ENCODE assay signal across 22 cellular contexts in the genomic region with DNA sequence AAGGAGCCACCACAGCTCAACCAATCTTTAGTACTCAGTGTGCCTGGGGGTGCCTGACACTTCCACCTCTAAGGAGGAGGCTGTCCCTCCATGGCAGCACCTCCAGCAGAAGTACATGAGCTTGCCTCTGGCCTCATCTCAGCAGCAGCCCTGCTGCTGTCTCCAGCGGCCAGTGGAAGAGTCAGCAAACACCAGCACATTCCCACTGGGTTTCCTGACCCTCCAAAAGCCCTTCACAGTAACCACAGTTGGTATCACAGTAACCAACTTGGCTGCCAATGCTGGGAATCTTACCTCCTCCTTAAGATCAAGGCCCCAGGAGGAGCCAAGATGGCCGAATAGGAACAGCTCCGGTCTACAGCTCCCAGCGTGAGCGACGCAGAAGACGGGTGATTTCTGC. TPM values are rescaled to one million over a fixed set of nuclear protein-coding genes. Genes with fewer than 3 reads are reported as not detected.
DNase-seq lines count a peak whose midpoint lies in the region; ATAC-seq and TF ChIP-seq lines count a peak whose summit lies in the region.
"Had no signal": no experiment of that assay in that cellular context is flagged by ENCODE, and none has a peak within 500 bp of the region (broad histone marks: within the 10 kb centered on the region; RNA-seq: fewer than 3 reads in every experiment).

No MANE protein-coding gene starts in this region.

- DNase-seq in activated CD8-positive, alpha-beta T cell treated with anti-CD3 and anti-CD28 coated beads for 36 hours = no peak
- DNase-seq in activated CD8-positive, alpha-beta T cell treated with anti-CD3 and anti-CD28 coated beads, Interleukin-2, amount 10 ng/mL, durations not matched to agents 7 days and 5 days = no peak
- no peak for DNase-seq in WTC11 (ENCODE audit: low spot score)
- DNase-seq in mesendoderm = peak; percentile 36
- DNase-seq in upper lobe of right lung = no peak
- DNase-seq in NCI-H1417 (lab: John Stamatoyannopoulos, UW) = no peak
- DNase-seq in stimulated activated CD4-positive, alpha-beta T cell treated with anti-CD3 and anti-CD28 coated beads, Interleukin-12 subunit alpha, Interleukin-12 subunit beta, amount 100 ng/mL, for 4 hours = no peak
- DNase-seq: 8988T, GF-D8, NCI-H1417 treated with DMSO at 0.1 percent for 48 hours, NCI-H187 treated with DMSO at 0.1 percent for 48 hours, NCI-H226, NCI-H524 treated with DMSO at 0.1 percent for 48 hours, PC-9, SIG-M5 had no signal

- H3K27ac Mint-ChIP-seq in activated CD8-positive, alpha-beta T cell treated with anti-CD3 and anti-CD28 coated beads for 36 hours = no peak overlapping the region
- H3K27ac Mint-ChIP-seq in activated CD8-positive, alpha-beta T cell treated with anti-CD3 and anti-CD28 coated beads, Interleukin-2, amount 10 ng/mL, durations not matched to agents 7 days and 5 days = no peak overlapping the region
- H3K27ac Mint-ChIP-seq in WTC11 = no peak overlapping the region

- H3K79me1 ChIP-seq in mesendoderm (ENCODE audit: low read length) = no peaks in the 10 kb centered on the region

- H3K36me3 Mint-ChIP-seq in activated CD8-positive, alpha-beta T cell treated with anti-CD3 and anti-CD28 coated beads for 36 hours (ENCODE audit: low read depth) = no peaks in the 10 kb centered on the region
- H3K36me3 Mint-ChIP-seq in activated CD8-positive, alpha-beta T cell treated with anti-CD3 and anti-CD28 coated beads, Interleukin-2, amount 10 ng/mL, durations not matched to agents 7 days and 5 days (ENCODE audit: low read depth) = no peaks in the 10 kb centered on the region
- H3K36me3 Mint-ChIP-seq in WTC11 = peaks cover 4% of the 10 kb centered on the region; the same call in 1 of the 2 replicates
- H3K36me3 Mint-ChIP-seq: CD14-positive monocyte had no signal

- no peak overlapping the region for H2BK5ac ChIP-seq in mesendoderm (ENCODE audit: low read length)

- WGBS in mesendoderm (ENCODE audit: extremely low coverage, insufficient coverage, low lambda C conversion rate) = no CpG with 5 or more reads among the region's 7 CpGs

- H3K27ac ChIP-seq in mesendoderm (ENCODE audit: low read depth, low read length) (no peak overlapping the region), upper lobe of right lung (no peak overlapping the region)
- H3K27ac ChIP-seq: KMS-11, PC-9, RWPE1 had no signal

- H3K79me2 ChIP-seq in mesendoderm (ENCODE audit: control insufficient read depth, insufficient read depth, low read length) = no peaks in the 10 kb centered on the region

- peak overlapping the region; percentile 9 for H3K4me2 ChIP-seq in mesendoderm (ENCODE audit: low read length)
- H3K4me2 ChIP-seq: KMS-11, PC-9 had no signal

- peaks cover 16% of the 10 kb centered on the region for H3K27me3 Mint-ChIP-seq in activated CD8-positive, alpha-beta T cell treated with anti-CD3 and anti-CD28 coated beads for 36 hours
- peaks cover 6% of the 10 kb centered on the region for H3K27me3 Mint-ChIP-seq in activated CD8-positive, alpha-beta T cell treated with anti-CD3 and anti-CD28 coated beads, Interleukin-2, amount 10 ng/mL, durations not matched to agents 7 days and 5 days (ENCODE audit: low read depth)
- peaks cover 38% of the 10 kb centered on the region for H3K27me3 Mint-ChIP-seq in WTC11 (ENCODE audit: low read depth)

- TF ChIP-seq CTCF in activated CD8-positive, alpha-beta T cell treated with anti-CD3 and anti-CD28 coated beads for 36 hours (IDR thresholded peaks at IDR 0.05) = no peak
- TF ChIP-seq CTCF in WTC11 (IDR thresholded peaks at IDR 0.05) (no peak), upper lobe of right lung (IDR thresholded peaks at IDR 0.05) (no peak)

- ATAC-seq in activated CD8-positive, alpha-beta T cell treated with anti-CD3 and anti-CD28 coated beads for 36 hours = no peak
- ATAC-seq in activated CD8-positive, alpha-beta T cell treated with anti-CD3 and anti-CD28 coated beads, Interleukin-2, amount 10 ng/mL, durations not matched to agents 7 days and 5 days = no peak
- ATAC-seq in WTC11 (no peak), upper lobe of right lung (peak; percentile 55), HG03439 (IDR thresholded peaks at IDR 0.05; ENCODE audit: unreplicated experiment) (no peak)
- ATAC-seq: GM12878, HCT116, HepG2 had no signal

- intact Hi-C loops in activated CD8-positive, alpha-beta T cell treated with anti-CD3 and anti-CD28 coated beads for 36 hours (cut with micrococcal nuclease) = no loop called here
- intact Hi-C loops in upper lobe of right lung (cut with DNase I) = no loop called here

- H3K9ac ChIP-seq in mesendoderm (ENCODE audit: low read length) = peak overlapping the region; percentile 16
- H3K9ac ChIP-seq: KMS-11 had no signal

- no peak overlapping the region for H3K4ac ChIP-seq in mesendoderm (ENCODE audit: low read depth, low read length)

- H3K23ac ChIP-seq in mesendoderm (ENCODE audit: low read length) = no peak overlapping the region

- no peak overlapping the region for H3K18ac ChIP-seq in mesendoderm (ENCODE audit: low read length)

- H2BK15ac ChIP-seq in mesendoderm (replicated peaks; ENCODE audit: low read depth) = no peak overlapping the region

- H3K9me3 Mint-ChIP-seq in activated CD8-positive, alpha-beta T cell treated with anti-CD3 and anti-CD28 coated beads for 36 hours = no peaks in the 10 kb centered on the region
- no peaks in the 10 kb centered on the region for H3K9me3 Mint-ChIP-seq in activated CD8-positive, alpha-beta T cell treated with anti-CD3 and anti-CD28 coated beads, Interleukin-2, amount 10 ng/mL, durations not matched to agents 7 days and 5 days (ENCODE audit: insufficient read depth)
- H3K9me3 Mint-ChIP-seq in WTC11 = peaks cover 5% of the 10 kb centered on the region

- no peak overlapping the region for H4K8ac ChIP-seq in mesendoderm (ENCODE audit: low read depth, low read length)

- peak overlapping the region; percentile 47 for H3K56ac ChIP-seq in mesendoderm (ENCODE audit: low read length)

- no peaks in the 10 kb centered on the region for H3K36me3 ChIP-seq in mesendoderm (ENCODE audit: control insufficient read depth, insufficient read depth, low read length)
- no peaks in the 10 kb centered on the region for H3K36me3 ChIP-seq in upper lobe of right lung

- no peak overlapping the region for H4K5ac ChIP-seq in mesendoderm (ENCODE audit: low read length)

- no peak overlapping the region for H2AK5ac ChIP-seq in mesendoderm (ENCODE audit: low read length)

- H3K4me1 ChIP-seq in mesendoderm (ENCODE audit: control insufficient read depth, low read depth, low read length) (no peaks in the 10 kb centered on the region), upper lobe of right lung (no peaks in the 10 kb centered on the region)

- POLR2A ChIA-PET in activated CD8-positive, alpha-beta T cell treated with anti-CD3 and anti-CD28 coated beads for 36 hours (lab: Charles Lee) = interaction anchor here (0.6 kb wide), 1 partner anchor 76 kb away, joined by 4 read pairs; no protein-coding TSS in a partner anchor
- POLR2A ChIA-PET in activated CD8-positive, alpha-beta T cell treated with anti-CD3 and anti-CD28 coated beads, Interleukin-2, amount 10 ng/mL, durations not matched to agents 7 days and 5 days (lab: Charles Lee) = no interaction called here
- POLR2A ChIA-PET in WTC11 (lab: Charles Lee) = no interaction called here

- H3K27me3 ChIP-seq in mesendoderm (ENCODE audit: insufficient read depth, low read length, poor library complexity) (no peaks in the 10 kb centered on the region), upper lobe of right lung (no peaks in the 10 kb centered on the region)

- no peaks in the 10 kb centered on the region for H3K9me3 ChIP-seq in upper lobe of right lung

- H2BK120ac ChIP-seq in mesendoderm (ENCODE audit: low read depth, low read length) = no peak overlapping the region

- no peaks in the 10 kb centered on the region for H3K4me1 Mint-ChIP-seq in activated CD8-positive, alpha-beta T cell treated with anti-CD3 and anti-CD28 coated beads for 36 hours (ENCODE audit: low read depth)
- no peaks in the 10 kb centered on the region for H3K4me1 Mint-ChIP-seq in activated CD8-positive, alpha-beta T cell treated with anti-CD3 and anti-CD28 coated beads, Interleukin-2, amount 10 ng/mL, durations not matched to agents 7 days and 5 days (ENCODE audit: low read depth)
- peaks cover 17% of the 10 kb centered on the region for H3K4me1 Mint-ChIP-seq in WTC11
- H3K4me1 Mint-ChIP-seq: CD14-positive monocyte had no signal

- no peak overlapping the region for H3K4me3 ChIP-seq in mesendoderm (ENCODE audit: low read length)
- no peak overlapping the region for H3K4me3 ChIP-seq in upper lobe of right lung
- H3K4me3 ChIP-seq: GM12878, PC-9 had no signal

- CTCF ChIA-PET in activated CD8-positive, alpha-beta T cell treated with anti-CD3 and anti-CD28 coated beads for 36 hours (lab: Charles Lee) = no interaction called here
- CTCF ChIA-PET in activated CD8-positive, alpha-beta T cell treated with anti-CD3 and anti-CD28 coated beads, Interleukin-2, amount 10 ng/mL, durations not matched to agents 7 days and 5 days (lab: Charles Lee) = no interaction called here
- CTCF ChIA-PET in WTC11 (lab: Charles Lee) = interaction anchor here (0.9 kb wide), 1 partner anchor 28 kb away, joined by 5 read pairs; no protein-coding TSS in a partner anchor

- peak overlapping the region; percentile 21 for H3K4me3 Mint-ChIP-seq in activated CD8-positive, alpha-beta T cell treated with anti-CD3 and anti-CD28 coated beads for 36 hours
- H3K4me3 Mint-ChIP-seq in activated CD8-positive, alpha-beta T cell treated with anti-CD3 and anti-CD28 coated beads, Interleukin-2, amount 10 ng/mL, durations not matched to agents 7 days and 5 days = no peak overlapping the region
- peak overlapping the region; percentile 46 for H3K4me3 Mint-ChIP-seq in WTC11
- H3K4me3 Mint-ChIP-seq: CD14-positive monocyte had no signal

TF ChIP-seq in WTC11, 78 proteins besides CTCF, POLR2A, EP300 and RAD21:
- TF ChIP-seq, protein P1, sequence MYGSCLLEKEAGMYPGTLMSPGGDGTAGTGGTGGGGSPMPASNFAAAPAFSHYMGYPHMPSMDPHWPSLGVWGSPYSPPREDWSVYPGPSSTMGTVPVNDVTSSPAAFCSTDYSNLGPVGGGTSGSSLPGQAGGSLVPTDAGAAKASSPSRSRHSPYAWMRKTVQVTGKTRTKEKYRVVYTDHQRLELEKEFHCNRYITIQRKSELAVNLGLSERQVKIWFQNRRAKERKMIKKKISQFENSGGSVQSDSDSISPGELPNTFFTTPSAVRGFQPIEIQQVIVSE (CRISPR knock-in tag; IDR thresholded peaks at IDR 0.05; ENCODE audit: borderline replicate concordance) = no peak
- no peak for TF ChIP-seq NFYB (CRISPR knock-in tag; conservative IDR thresholded peaks at IDR 0.05; ENCODE audit: low read depth)
TF ChIP-seq in WTC11: peak in this region for 0.

RNA-seq across cellular contexts. Expression of a gene that starts 29.4 kb away (rescaled TPM):
- not detected for total RNA-seq in activated CD8-positive, alpha-beta T cell treated with anti-CD3 and anti-CD28 coated beads for 36 hours
- total RNA-seq in activated CD8-positive, alpha-beta T cell treated with anti-CD3 and anti-CD28 coated beads, Interleukin-2, amount 10 ng/mL, durations not matched to agents 7 days and 5 days = not detected
- total RNA-seq in WTC11 (2021) (5.0 to 6.6 TPM (median 6.1 TPM) in 3 replicates), upper lobe of right lung (0.67 TPM)
- 1.9 TPM for polyA plus RNA-seq in mesendoderm (2013, experiment 1 of 2)
- 1.9 TPM for polyA plus RNA-seq in mesendoderm (2013, experiment 2 of 2)
- total RNA-seq: PC-9 had no signal
- polyA plus RNA-seq: CD14-positive monocyte had no signal
